1 cellular context compared by ENCODE assay signal in the genomic region with DNA sequence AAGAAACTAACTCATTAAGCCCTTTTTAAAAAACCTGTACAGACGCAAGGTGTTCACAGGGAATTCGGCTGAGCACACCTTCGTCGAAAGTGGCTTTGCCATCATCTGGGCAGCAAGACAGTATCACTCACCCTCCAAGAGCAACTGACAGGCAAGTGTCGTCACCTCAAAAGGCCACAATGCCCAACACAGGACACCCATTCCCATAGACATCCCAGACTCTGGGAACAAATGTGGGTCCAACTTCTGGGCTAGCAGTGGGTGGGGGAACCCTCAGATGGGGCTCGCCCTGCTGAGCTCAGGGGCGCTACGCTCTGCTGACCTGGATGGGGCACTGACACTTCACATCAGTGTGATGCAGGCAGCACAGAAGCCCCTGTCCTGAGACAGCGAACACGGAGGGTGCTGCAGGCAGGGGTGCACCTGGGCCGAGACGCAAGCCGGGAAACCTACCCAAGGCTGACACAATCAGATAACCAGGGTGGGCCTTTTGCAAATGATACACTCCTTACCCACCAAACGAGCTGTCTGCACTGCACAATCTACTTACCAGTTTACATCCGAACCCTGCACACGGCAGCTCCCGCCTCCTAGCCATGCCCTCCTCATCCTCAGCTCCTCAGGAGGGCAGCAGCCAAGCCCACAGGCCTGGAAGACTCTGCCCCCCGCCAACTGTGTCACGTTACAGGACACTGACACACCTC.
TF ChIP-seq lines count a peak whose summit lies in the region.

No MANE protein-coding gene starts in this region.

TF ChIP-seq in GM23338, 12 proteins besides CTCF, POLR2A, EP300 and RAD21 (continued from another document):
- TF ChIP-seq STAT1 (IDR thresholded peaks at IDR 0.05; ENCODE audit: unreplicated experiment) (no peak), POLR2AphosphoS5 (IDR thresholded peaks at IDR 0.05; ENCODE audit: low read depth) (no peak), JUNB (IDR thresholded peaks at IDR 0.05; ENCODE audit: unreplicated experiment) (no peak)
- TF ChIP-seq, protein P1, sequence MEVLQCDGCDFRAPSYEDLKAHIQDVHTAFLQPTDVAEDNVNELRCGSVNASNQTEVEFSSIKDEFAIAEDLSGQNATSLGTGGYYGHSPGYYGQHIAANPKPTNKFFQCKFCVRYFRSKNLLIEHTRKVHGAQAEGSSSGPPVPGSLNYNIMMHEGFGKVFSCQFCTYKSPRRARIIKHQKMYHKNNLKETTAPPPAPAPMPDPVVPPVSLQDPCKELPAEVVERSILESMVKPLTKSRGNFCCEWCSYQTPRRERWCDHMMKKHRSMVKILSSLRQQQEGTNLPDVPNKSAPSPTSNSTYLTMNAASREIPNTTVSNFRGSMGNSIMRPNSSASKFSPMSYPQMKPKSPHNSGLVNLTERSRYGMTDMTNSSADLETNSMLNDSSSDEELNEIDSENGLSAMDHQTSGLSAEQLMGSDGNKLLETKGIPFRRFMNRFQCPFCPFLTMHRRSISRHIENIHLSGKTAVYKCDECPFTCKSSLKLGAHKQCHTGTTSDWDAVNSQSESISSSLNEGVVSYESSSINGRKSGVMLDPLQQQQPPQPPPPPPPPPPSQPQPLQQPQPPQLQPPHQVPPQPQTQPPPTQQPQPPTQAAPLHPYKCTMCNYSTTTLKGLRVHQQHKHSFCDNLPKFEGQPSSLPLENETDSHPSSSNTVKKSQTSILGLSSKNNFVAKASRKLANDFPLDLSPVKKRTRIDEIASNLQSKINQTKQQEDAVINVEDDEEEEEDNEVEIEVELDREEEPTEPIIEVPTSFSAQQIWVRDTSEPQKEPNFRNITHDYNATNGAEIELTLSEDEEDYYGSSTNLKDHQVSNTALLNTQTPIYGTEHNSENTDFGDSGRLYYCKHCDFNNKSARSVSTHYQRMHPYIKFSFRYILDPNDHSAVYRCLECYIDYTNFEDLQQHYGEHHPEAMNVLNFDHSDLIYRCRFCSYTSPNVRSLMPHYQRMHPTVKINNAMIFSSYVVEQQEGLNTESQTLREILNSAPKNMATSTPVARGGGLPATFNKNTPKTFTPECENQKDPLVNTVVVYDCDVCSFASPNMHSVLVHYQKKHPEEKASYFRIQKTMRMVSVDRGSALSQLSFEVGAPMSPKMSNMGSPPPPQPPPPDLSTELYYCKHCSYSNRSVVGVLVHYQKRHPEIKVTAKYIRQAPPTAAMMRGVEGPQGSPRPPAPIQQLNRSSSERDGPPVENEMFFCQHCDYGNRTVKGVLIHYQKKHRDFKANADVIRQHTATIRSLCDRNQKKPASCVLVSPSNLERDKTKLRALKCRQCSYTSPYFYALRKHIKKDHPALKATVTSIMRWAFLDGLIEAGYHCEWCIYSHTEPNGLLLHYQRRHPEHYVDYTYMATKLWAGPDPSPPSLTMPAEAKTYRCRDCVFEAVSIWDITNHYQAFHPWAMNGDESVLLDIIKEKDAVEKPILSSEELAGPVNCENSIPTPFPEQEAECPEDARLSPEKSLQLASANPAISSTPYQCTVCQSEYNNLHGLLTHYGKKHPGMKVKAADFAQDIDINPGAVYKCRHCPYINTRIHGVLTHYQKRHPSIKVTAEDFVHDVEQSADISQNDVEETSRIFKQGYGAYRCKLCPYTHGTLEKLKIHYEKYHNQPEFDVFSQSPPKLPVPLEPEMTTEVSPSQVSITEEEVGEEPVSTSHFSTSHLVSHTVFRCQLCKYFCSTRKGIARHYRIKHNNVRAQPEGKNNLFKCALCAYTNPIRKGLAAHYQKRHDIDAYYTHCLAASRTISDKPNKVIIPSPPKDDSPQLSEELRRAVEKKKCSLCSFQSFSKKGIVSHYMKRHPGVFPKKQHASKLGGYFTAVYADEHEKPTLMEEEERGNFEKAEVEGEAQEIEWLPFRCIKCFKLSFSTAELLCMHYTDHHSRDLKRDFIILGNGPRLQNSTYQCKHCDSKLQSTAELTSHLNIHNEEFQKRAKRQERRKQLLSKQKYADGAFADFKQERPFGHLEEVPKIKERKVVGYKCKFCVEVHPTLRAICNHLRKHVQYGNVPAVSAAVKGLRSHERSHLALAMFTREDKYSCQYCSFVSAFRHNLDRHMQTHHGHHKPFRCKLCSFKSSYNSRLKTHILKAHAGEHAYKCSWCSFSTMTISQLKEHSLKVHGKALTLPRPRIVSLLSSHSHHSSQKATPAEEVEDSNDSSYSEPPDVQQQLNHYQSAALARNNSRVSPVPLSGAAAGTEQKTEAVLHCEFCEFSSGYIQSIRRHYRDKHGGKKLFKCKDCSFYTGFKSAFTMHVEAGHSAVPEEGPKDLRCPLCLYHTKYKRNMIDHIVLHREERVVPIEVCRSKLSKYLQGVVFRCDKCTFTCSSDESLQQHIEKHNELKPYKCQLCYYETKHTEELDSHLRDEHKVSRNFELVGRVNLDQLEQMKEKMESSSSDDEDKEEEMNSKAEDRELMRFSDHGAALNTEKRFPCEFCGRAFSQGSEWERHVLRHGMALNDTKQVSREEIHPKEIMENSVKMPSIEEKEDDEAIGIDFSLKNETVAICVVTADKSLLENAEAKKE (CRISPR knock-in tag; IDR thresholded peaks at IDR 0.05): no peak
- TF ChIP-seq, protein P2, sequence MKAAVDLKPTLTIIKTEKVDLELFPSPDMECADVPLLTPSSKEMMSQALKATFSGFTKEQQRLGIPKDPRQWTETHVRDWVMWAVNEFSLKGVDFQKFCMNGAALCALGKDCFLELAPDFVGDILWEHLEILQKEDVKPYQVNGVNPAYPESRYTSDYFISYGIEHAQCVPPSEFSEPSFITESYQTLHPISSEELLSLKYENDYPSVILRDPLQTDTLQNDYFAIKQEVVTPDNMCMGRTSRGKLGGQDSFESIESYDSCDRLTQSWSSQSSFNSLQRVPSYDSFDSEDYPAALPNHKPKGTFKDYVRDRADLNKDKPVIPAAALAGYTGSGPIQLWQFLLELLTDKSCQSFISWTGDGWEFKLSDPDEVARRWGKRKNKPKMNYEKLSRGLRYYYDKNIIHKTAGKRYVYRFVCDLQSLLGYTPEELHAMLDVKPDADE (IDR thresholded peaks at IDR 0.05): no peak
